In genomic region chr5:155085282-155085990, GRCh38 we compare ENCODE assay signal across 1 cellular context.
TF ChIP-seq lines count a peak whose summit lies in the region.

No MANE protein-coding gene starts in this region.

TF ChIP-seq in GM23338, 12 proteins besides CTCF, POLR2A, EP300 and RAD21 (continued from another document):
- no peak for TF ChIP-seq ZNF462 (CRISPR knock-in tag; IDR thresholded peaks at IDR 0.05)
- TF ChIP-seq, protein P1, sequence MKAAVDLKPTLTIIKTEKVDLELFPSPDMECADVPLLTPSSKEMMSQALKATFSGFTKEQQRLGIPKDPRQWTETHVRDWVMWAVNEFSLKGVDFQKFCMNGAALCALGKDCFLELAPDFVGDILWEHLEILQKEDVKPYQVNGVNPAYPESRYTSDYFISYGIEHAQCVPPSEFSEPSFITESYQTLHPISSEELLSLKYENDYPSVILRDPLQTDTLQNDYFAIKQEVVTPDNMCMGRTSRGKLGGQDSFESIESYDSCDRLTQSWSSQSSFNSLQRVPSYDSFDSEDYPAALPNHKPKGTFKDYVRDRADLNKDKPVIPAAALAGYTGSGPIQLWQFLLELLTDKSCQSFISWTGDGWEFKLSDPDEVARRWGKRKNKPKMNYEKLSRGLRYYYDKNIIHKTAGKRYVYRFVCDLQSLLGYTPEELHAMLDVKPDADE (IDR thresholded peaks at IDR 0.05), result no peak
- TF ChIP-seq JUNB (IDR thresholded peaks at IDR 0.05; ENCODE audit: unreplicated experiment), result no peak
- no peak for TF ChIP-seq ZNF114 (CRISPR knock-in tag; IDR thresholded peaks at IDR 0.05)
- no peak for TF ChIP-seq NANOG (IDR thresholded peaks at IDR 0.05; ENCODE audit: borderline replicate concordance)
- TF ChIP-seq EZH2 (IDR thresholded peaks at IDR 0.05; ENCODE audit: low read depth, unreplicated experiment), result no peak
- TF ChIP-seq ZNF331 (CRISPR knock-in tag; IDR thresholded peaks at IDR 0.05; ENCODE audit: low read depth), result no peak
